In the genomic region with DNA sequence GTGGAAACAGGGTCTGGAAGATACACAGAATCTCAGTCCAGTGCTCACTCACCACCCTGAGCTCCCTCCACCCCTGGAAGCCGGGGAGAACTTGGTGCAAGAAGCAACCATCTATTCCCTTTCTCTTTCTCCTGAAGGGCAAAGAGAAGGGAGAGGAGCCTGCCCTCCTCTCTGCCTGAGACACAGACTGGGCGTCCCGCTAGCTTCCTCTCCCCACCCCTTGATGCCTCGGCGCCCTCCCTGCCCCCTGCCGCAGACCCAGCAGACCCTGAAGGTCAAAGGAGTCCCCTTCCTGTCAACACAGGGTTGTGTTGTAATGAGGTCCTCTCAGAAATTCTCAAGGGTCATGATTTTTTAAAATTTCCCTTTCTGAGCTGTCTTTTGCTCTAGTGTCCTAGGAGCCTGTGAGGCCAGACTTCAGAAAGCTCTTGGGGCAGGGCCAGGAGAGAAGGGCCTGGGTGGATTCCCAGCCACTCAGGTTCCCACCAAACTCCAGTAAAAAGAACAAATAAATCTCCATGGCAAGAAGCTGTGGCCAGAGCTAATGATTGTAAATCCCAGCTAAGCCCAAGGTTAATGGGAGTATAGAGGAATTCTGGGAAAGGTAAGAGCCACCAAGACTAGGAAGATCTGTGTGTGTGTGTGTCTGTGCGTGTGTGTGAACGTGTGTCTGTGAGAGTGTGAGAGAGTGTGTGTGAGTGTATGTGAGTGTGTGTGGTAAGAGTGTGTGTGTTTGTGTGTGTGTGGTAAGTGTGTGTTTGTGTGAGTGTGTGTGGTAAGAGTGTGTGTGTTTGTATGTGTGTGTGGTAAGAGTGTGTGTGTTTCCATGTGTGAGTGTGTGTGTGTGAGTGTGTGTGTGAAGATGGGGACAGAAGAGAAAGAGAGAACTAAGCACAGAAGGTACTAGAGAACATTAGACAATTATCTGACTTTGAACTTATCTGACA, we compare ENCODE assay signal across 9 cellular contexts. TPM values are rescaled to one million over a fixed set of nuclear protein-coding genes. Genes with fewer than 3 reads are reported as not detected.
DNase-seq lines count a peak whose midpoint lies in the region; ATAC-seq, FAIRE-seq and TF ChIP-seq lines count a peak whose summit lies in the region.
"Had no signal": no experiment of that assay in that cellular context is flagged by ENCODE, and none has a peak within 500 bp of the region (broad histone marks: within the 10 kb centered on the region; RNA-seq: fewer than 3 reads in every experiment).

No MANE protein-coding gene starts in this region.

- no peak for FAIRE-seq in keratinocyte (lab: Jason Lieb, UNC)
- FAIRE-seq: endometrium had no signal

- no peaks in the 10 kb centered on the region for H3K36me3 Mint-ChIP-seq in stimulated activated memory B cell treated with anti-CD40 and anti-IgM and Interleukin-4, amounts not matched to agents 10 μg/mL and 1 μg/mL and 100 μg/mL, for 72 hours

- H3K9me3 Mint-ChIP-seq in stimulated activated memory B cell treated with anti-CD40 and anti-IgM and Interleukin-4, amounts not matched to agents 10 μg/mL and 1 μg/mL and 100 μg/mL, for 72 hours = no peaks in the 10 kb centered on the region

- H3K4me2 ChIP-seq in keratinocyte (ENCODE audit: control insufficient read depth, extremely low read depth, insufficient read depth, low read depth, low read length) = peak overlapping the region; percentile 95

- H3K9me3 ChIP-seq in keratinocyte (ENCODE audit: control insufficient read depth, low read depth, low read length) = no peaks in the 10 kb centered on the region

- H3K4me1 Mint-ChIP-seq in stimulated activated memory B cell treated with anti-CD40 and anti-IgM and Interleukin-4, amounts not matched to agents 10 μg/mL and 1 μg/mL and 100 μg/mL, for 72 hours = peaks cover 27% of the 10 kb centered on the region

- no peaks in the 10 kb centered on the region for H3K36me3 ChIP-seq in keratinocyte (ENCODE audit: control insufficient read depth in 2 of 2, extremely low read depth in 1 of 2, insufficient read depth in 2 of 2, low read length in 2 of 2)

- H3K27me3 ChIP-seq in keratinocyte (ENCODE audit: control insufficient read depth, extremely low read depth, insufficient read depth, low read length) = no peaks in the 10 kb centered on the region

- peak overlapping the region; percentile 85 for H2AFZ ChIP-seq in keratinocyte (ENCODE audit: control insufficient read depth, low read length)

- no peaks in the 10 kb centered on the region for H3K9me1 ChIP-seq in keratinocyte (ENCODE audit: control insufficient read depth, extremely low read depth, insufficient read depth, low read length)

- DNase-seq in amniotic epithelial cell (ENCODE audit: low read depth) (peak; percentile 35), keratinocyte (ENCODE audit: low read depth, low spot score) (no peak), NCI-H128 (lab: John Stamatoyannopoulos, UW; ENCODE audit: unreplicated experiment) (no peak), mesenteric fat pad (ENCODE audit: low spot score) (no peak), SKM-1 (lab: John Stamatoyannopoulos, UW; ENCODE audit: unreplicated experiment) (no peak)

- H3K27me3 Mint-ChIP-seq in stimulated activated memory B cell treated with anti-CD40 and anti-IgM and Interleukin-4, amounts not matched to agents 10 μg/mL and 1 μg/mL and 100 μg/mL, for 72 hours = peaks cover 45% of the 10 kb centered on the region

- peak overlapping the region; percentile 47 to 63 (median 60) for H3K4me3 ChIP-seq in keratinocyte (ENCODE audit: control insufficient read depth in 2 of 3, extremely low read depth in 1 of 3, insufficient read depth in 2 of 3, low read depth in 1 of 3, low read length in 3 of 3)

- peaks cover 18% of the 10 kb centered on the region for H3K79me2 ChIP-seq in keratinocyte (ENCODE audit: control insufficient read depth, insufficient read depth, low read length)

- dilution Hi-C loops in keratinocyte (cut with MboI; ENCODE audit: extremely low pct_ligation_motif_present, low sequenced_read_pairs) = no loop called here

- peak overlapping the region; percentile 86 for H3K27ac ChIP-seq in keratinocyte (ENCODE audit: control insufficient read depth, insufficient read depth, low read length)

- no peak for TF ChIP-seq CTCF in keratinocyte (optimal IDR thresholded peaks at IDR 0.05 in 1 of 3, IDR thresholded peaks at IDR 0.05 in 1 of 3, conservative IDR thresholded peaks at IDR 0.05 in 1 of 3; ENCODE audit: extremely low read depth in 1 of 3, insufficient read depth in 2 of 3, low read length in 3 of 3)

- ATAC-seq in HG02759 (IDR thresholded peaks at IDR 0.05; ENCODE audit: unreplicated experiment) (peak; percentile 42), HG03025 (IDR thresholded peaks at IDR 0.05; ENCODE audit: low FRiP score, unreplicated experiment) (no peak)
- peak; percentile 75 for ATAC-seq in stimulated activated memory B cell treated with anti-CD40 and anti-IgM and Interleukin-4, amounts not matched to agents 10 μg/mL and 1 μg/mL and 100 μg/mL, for 72 hours

- peak overlapping the region; percentile 86 for H3K9ac ChIP-seq in keratinocyte (ENCODE audit: control insufficient read depth, extremely low read depth, insufficient read depth, low read length)

- H3K27ac Mint-ChIP-seq in stimulated activated memory B cell treated with anti-CD40 and anti-IgM and Interleukin-4, amounts not matched to agents 10 μg/mL and 1 μg/mL and 100 μg/mL, for 72 hours = no peak overlapping the region

- peak overlapping the region; percentile 44 for H3K4me3 Mint-ChIP-seq in stimulated activated memory B cell treated with anti-CD40 and anti-IgM and Interleukin-4, amounts not matched to agents 10 μg/mL and 1 μg/mL and 100 μg/mL, for 72 hours

- H4K20me1 ChIP-seq in keratinocyte (ENCODE audit: control insufficient read depth, extremely low read depth, insufficient read depth, low read length) = no peaks in the 10 kb centered on the region

- peaks cover 44% of the 10 kb centered on the region for H3K4me1 ChIP-seq in keratinocyte (ENCODE audit: control insufficient read depth, extremely low read depth, insufficient read depth, low read length)

RNA-seq across cellular contexts. Expression of gene JPH2, which starts 1.0 kb away (rescaled TPM):
- polyA plus RNA-seq in keratinocyte = 2.5 to 2.9 TPM (median 2.8 TPM) in 3 replicates
- 0.45 TPM for polyA plus RNA-seq in keratinocyte (2011; ENCODE audit: low read depth)
- 1.4 and 2.4 TPM in 2 replicates for polyA plus RNA-seq in keratinocyte (2011; cell fraction: cytosol; rRNA removed)
- polyA plus RNA-seq in keratinocyte (2011; cell fraction: nucleus; rRNA removed) = 3.6 and 6.7 TPM in 2 replicates
- 2.0 and 4.1 TPM in 2 replicates for polyA plus RNA-seq in keratinocyte (2012; ENCODE audit: low replicate concordance)
- 4.6 to 7.2 TPM (median 6.0 TPM) in 3 replicates for polyA minus RNA-seq in keratinocyte
- 5.4 TPM for polyA minus RNA-seq in keratinocyte (2011; cell fraction: cytosol; rRNA and poly(A)+ RNA removed)
- polyA minus RNA-seq in keratinocyte (2011; cell fraction: nucleus; rRNA and poly(A)+ RNA removed) = 3.9 and 7.4 TPM in 2 replicates
- total RNA-seq in mesenteric fat pad = 5.6 TPM

RNA-seq across cellular contexts. Expression of gene OSER1, which starts 22.5 kb away (rescaled TPM):
- 33.5 to 41.5 TPM (median 34.9 TPM) in 3 replicates for polyA plus RNA-seq in keratinocyte
- polyA plus RNA-seq in keratinocyte (2011; ENCODE audit: low read depth) = 33.0 TPM
- 20.7 and 35.6 TPM in 2 replicates for polyA plus RNA-seq in keratinocyte (2011; cell fraction: cytosol; rRNA removed)
- 60.0 and 60.2 TPM in 2 replicates for polyA plus RNA-seq in keratinocyte (2011; cell fraction: nucleus; rRNA removed)
- 21.4 and 76.0 TPM in 2 replicates for polyA plus RNA-seq in keratinocyte (2012; ENCODE audit: low replicate concordance)
- polyA minus RNA-seq in keratinocyte = 17.3 to 21.4 TPM (median 17.9 TPM) in 3 replicates
- polyA minus RNA-seq in keratinocyte (2011; cell fraction: cytosol; rRNA and poly(A)+ RNA removed) = 12.9 TPM
- polyA minus RNA-seq in keratinocyte (2011; cell fraction: nucleus; rRNA and poly(A)+ RNA removed) = 8.9 and 12.3 TPM in 2 replicates
- 29.9 TPM for total RNA-seq in mesenteric fat pad

RNA-seq across cellular contexts. Expression of gene GDAP1L1, which starts 59.1 kb away (rescaled TPM):
- polyA plus RNA-seq in keratinocyte = not detected in 3 replicates
- polyA plus RNA-seq in keratinocyte (2011; ENCODE audit: low read depth) = not detected
- not detected in 2 replicates for polyA plus RNA-seq in keratinocyte (2011; cell fraction: cytosol; rRNA removed)
- polyA plus RNA-seq in keratinocyte (2011; cell fraction: nucleus; rRNA removed) = not detected in 2 replicates
- polyA plus RNA-seq in keratinocyte (2012; ENCODE audit: low replicate concordance) = 0.07 TPM in 1 of 2 replicates, not detected in the other
- not detected in 3 replicates for polyA minus RNA-seq in keratinocyte
- not detected for polyA minus RNA-seq in keratinocyte (2011; cell fraction: cytosol; rRNA and poly(A)+ RNA removed)
- polyA minus RNA-seq in keratinocyte (2011; cell fraction: nucleus; rRNA and poly(A)+ RNA removed) = not detected in 2 replicates
- not detected for total RNA-seq in mesenteric fat pad
